Comparison of ENCODE assay signal across 15 cellular contexts in genomic region chr10:42875792-42876191, GRCh38.
DNase-seq lines count a peak whose midpoint lies in the region; TF ChIP-seq lines count a peak whose summit lies in the region.
"Had no signal": no experiment of that assay in that cellular context is flagged by ENCODE, and none has a peak within 500 bp of the region (broad histone marks: within the 10 kb centered on the region; RNA-seq: fewer than 3 reads in every experiment).

No MANE protein-coding gene starts in this region.

- no peak overlapping the region for H4K91ac ChIP-seq in mesenchymal stem cell (ENCODE audit: low read length)

- 6% methylated on average over 9 of the region's 9 CpGs for WGBS in mesenchymal stem cell
- WGBS in testis, 2 donors, result 27 to 63% methylated on average over 8 to 9 of the region's 9 CpGs

- intact Hi-C loops in testis (cut with DNase I; ENCODE audit: low total_unique reads), result no loop called here

- H4K8ac ChIP-seq in mesenchymal stem cell (ENCODE audit: low read length), result no peak overlapping the region

- H2BK15ac ChIP-seq in mesenchymal stem cell (ENCODE audit: low read depth, poor library complexity, severe bottlenecking), result no peak overlapping the region

- H2BK12ac ChIP-seq in mesenchymal stem cell (ENCODE audit: low read length in 2 of 2), result no peak overlapping the region

- DNase-seq in AG10803 (ENCODE audit: low read depth) (peak; percentile 59), HK-2 (ENCODE audit: unreplicated experiment) (peak; percentile 61), epidermal melanocyte (ENCODE audit: insufficient read length, low spot score) (peak; percentile 54), mesenchymal stem cell (peak; percentile 65), kidney glomerular epithelial cell (lab: John Stamatoyannopoulos, UW) (no peak), testis (no peak), occipital lobe (lab: John Stamatoyannopoulos, UW) (no peak), 8988T (no peak)
- DNase-seq: activated CD4-positive, alpha-beta memory T cell treated with anti-CD3 and anti-CD28 coated beads for 36 hours; CD4-positive, CD25-positive, alpha-beta regulatory T cell; NCI-H1417; NCI-H510A treated with DMSO at 0.1 percent for 48 hours; stimulated activated CD4-positive, alpha-beta T cell treated with anti-CD3 and anti-CD28 coated beads, Interleukin-2, amount 100 ng/mL, for 24 hours had no signal

- H3K36me3 ChIP-seq in mesenchymal stem cell (ENCODE audit: control insufficient read depth in 1 of 2, insufficient read depth in 2 of 2, low read depth in 1 of 2, low read length in 2 of 2) (no peaks in the 10 kb centered on the region), testis (ENCODE audit: low read depth, missing control alignments) (no peaks in the 10 kb centered on the region)
- H3K36me3 ChIP-seq: breast epithelium, prostate gland had no signal

- no peak for TF ChIP-seq CTCF in AG10803 (conservative IDR thresholded peaks at IDR 0.05; ENCODE audit: low read length)
- no peak for TF ChIP-seq CTCF in testis (IDR thresholded peaks at IDR 0.05)

- H2BK5ac ChIP-seq in mesenchymal stem cell (ENCODE audit: low read depth, low read length, poor library complexity, severe bottlenecking), result no peak overlapping the region

- H3K23ac ChIP-seq in mesenchymal stem cell (ENCODE audit: low read length in 2 of 2), result no peak overlapping the region

- H3K9me3 ChIP-seq in mesenchymal stem cell (ENCODE audit: control insufficient read depth, low read length) (no peaks in the 10 kb centered on the region), testis (no peaks in the 10 kb centered on the region)
- H3K9me3 ChIP-seq: breast epithelium, prostate gland had no signal

- no peak overlapping the region for H3K4ac ChIP-seq in mesenchymal stem cell (ENCODE audit: low read depth in 1 of 2, low read length in 2 of 2)

- peak overlapping the region; percentile 3 for H3K9ac ChIP-seq in mesenchymal stem cell (ENCODE audit: low read length)

- H3K4me1 ChIP-seq in mesenchymal stem cell (ENCODE audit: control insufficient read depth, insufficient read depth, low read depth, low read length) (peaks cover 5% of the 10 kb centered on the region), testis (no peaks in the 10 kb centered on the region)
- H3K4me1 ChIP-seq: breast epithelium, prostate gland had no signal

- H3K79me1 ChIP-seq in mesenchymal stem cell (replicated peaks; ENCODE audit: low read length, poor library complexity, severe bottlenecking), result no peaks in the 10 kb centered on the region

- no peak overlapping the region for H2BK120ac ChIP-seq in mesenchymal stem cell (ENCODE audit: low read depth, low read length)

- H3K18ac ChIP-seq in mesenchymal stem cell (ENCODE audit: low read depth in 1 of 2, low read length in 2 of 2), result no peak overlapping the region

- H3K27ac ChIP-seq in mesenchymal stem cell (ENCODE audit: low read length, poor library complexity, severe bottlenecking) (no peak overlapping the region), testis (no peak overlapping the region)
- H3K27ac ChIP-seq: breast epithelium, prostate gland had no signal

- no peak for TF ChIP-seq POLR2A in testis (IDR thresholded peaks at IDR 0.05)

- no peak overlapping the region for H3K14ac ChIP-seq in mesenchymal stem cell (ENCODE audit: low read length in 2 of 2)

- H2AFZ ChIP-seq in mesenchymal stem cell (ENCODE audit: low read depth, low read length), result no peak overlapping the region

- peaks cover 7% of the 10 kb centered on the region in 2 experiments for H3K27me3 ChIP-seq in mesenchymal stem cell (ENCODE audit: control insufficient read depth in 1 of 2, insufficient read depth in 1 of 2, low read length in 2 of 2)
- H3K27me3 ChIP-seq in testis, result no peaks in the 10 kb centered on the region

- H2AK5ac ChIP-seq in mesenchymal stem cell (ENCODE audit: low read length, severe bottlenecking), result no peak overlapping the region

- H3K4me3 ChIP-seq in AG10803 (ENCODE audit: low read length) (no peak overlapping the region), mesenchymal stem cell (ENCODE audit: insufficient read depth in 1 of 2, low read depth in 1 of 2, low read length in 2 of 2) (peak overlapping the region in 1 of 2 experiments; percentile 12), testis (no peak overlapping the region)
- H3K4me3 ChIP-seq: breast epithelium, prostate gland had no signal

- H3K4me2 ChIP-seq in mesenchymal stem cell (ENCODE audit: low read length, poor library complexity, severe bottlenecking), result no peak overlapping the region

Comparison
In these comparisons a context has a peak if more than half of its experiments do, and no peak if none do; other contexts are left out.
1. DNase-seq: peak in AG10803 (single experiment), HK-2 (single experiment), epidermal melanocyte (single experiment) and mesenchymal stem cell (single experiment); none in kidney glomerular epithelial cell (single experiment), testis (single experiment), occipital lobe (single experiment) and 8988T (single experiment).